In genomic region chr6:136304410-136304809, GRCh38 we compare ENCODE assay signal across 14 cellular contexts. TPM values are rescaled to one million over a fixed set of nuclear protein-coding genes. Genes with fewer than 3 reads are reported as not detected.
DNase-seq lines count a peak whose midpoint lies in the region; ATAC-seq, FAIRE-seq and TF ChIP-seq lines count a peak whose summit lies in the region.
"Had no signal": no experiment of that assay in that cellular context is flagged by ENCODE, and none has a peak within 500 bp of the region (broad histone marks: within the 10 kb centered on the region; RNA-seq: fewer than 3 reads in every experiment).

No MANE protein-coding gene starts in this region.

- no TSS peak for BruUV-seq in HepG2 (replicated peaks; lab: Mats Ljungman, UMichigan)

- H3K9ac ChIP-seq in HepG2 (ENCODE audit: insufficient read depth, low read depth, low read length) = no peak overlapping the region

- 31% methylated on average over 4 of the region's 4 CpGs for WGBS in HepG2 (ENCODE audit: low lambda C conversion rate)
- WGBS in right lobe of liver (ENCODE audit: insufficient coverage, low coverage, low lambda C conversion rate, missing lambda C conversion rate) = 83% methylated on average over 4 of the region's 4 CpGs

- TF ChIP-seq POLR2A in HepG2 (IDR thresholded peaks at IDR 0.05; ENCODE audit: insufficient read depth in 1 of 2, low read depth in 2 of 2, low read length in 2 of 2) (no peak), right lobe of liver (IDR thresholded peaks at IDR 0.05) (no peak)

- H3K9me3 ChIP-seq in HepG2 (ENCODE audit: low read length) (no peaks in the 10 kb centered on the region), right lobe of liver (no peaks in the 10 kb centered on the region)
- H3K9me3 ChIP-seq: HAP-1 had no signal

- POLR2A ChIA-PET in HepG2 (lab: Yijun Ruan, JAX) = interaction anchor here (3.1 kb wide), 1 partner anchor 14 kb away, joined by 10 read pairs; the partner anchor contains the start of gene BCLAF1

- TF ChIP-seq RAD21 in HepG2 (CRISPR knock-in tag; IDR thresholded peaks at IDR 0.05) = no peak

- in situ Hi-C loops in HepG2 (cut with HindIII; ENCODE audit: extremely low pct_ligation_motif_present, low pct_unique_long_range_greater_than_20kb) = loop anchor here (25.0 kb wide), 1 partner anchor 767 kb away; no protein-coding TSS in a partner anchor

- H3K4me3 ChIP-seq in HepG2 (replicated peaks in 1 of 3; ENCODE audit: insufficient read depth in 1 of 3, low read depth in 2 of 3, low read length in 3 of 3) (no peak overlapping the region), right lobe of liver (no peak overlapping the region)
- H3K4me3 ChIP-seq: HAP-1 had no signal

- CTCF ChIA-PET in HepG2 (lab: Yijun Ruan, JAX; ENCODE audit: low intra/inter-chr PET ratio, low total read pairs) = no interaction called here

- no peak for TF ChIP-seq EP300 in HepG2 (IDR thresholded peaks at IDR 0.05; ENCODE audit: low read depth in 2 of 2, low read length in 2 of 2)
- no peak for TF ChIP-seq EP300 in HepG2 (CRISPR knock-in tag; IDR thresholded peaks at IDR 0.05; ENCODE audit: borderline replicate concordance)

- no peaks in the 10 kb centered on the region for H4K20me1 ChIP-seq in HepG2 (ENCODE audit: insufficient read depth, low read length)

- no peaks in the 10 kb centered on the region for H3K79me2 ChIP-seq in HepG2 (ENCODE audit: insufficient read depth, low read length)

- H3K27me3 ChIP-seq in HepG2 (ENCODE audit: control insufficient read depth in 1 of 2, insufficient read depth in 2 of 2, low read length in 2 of 2) = peaks cover 0 to 4% of the 10 kb centered on the region in 2 experiments; a peak in 2 of 5 replicates
- no peaks in the 10 kb centered on the region for H3K27me3 ChIP-seq in right lobe of liver

- intact Hi-C loops in HepG2 (cut with micrococcal nuclease; ENCODE audit: unreplicated experiment) (no loop called here), right lobe of liver (cut with DNase I) (no loop called here)

- ATAC-seq in HepG2 (no peak), right lobe of liver (no peak), esophagus mucosa (peak; percentile 86), HG03342 (IDR thresholded peaks at IDR 0.05; ENCODE audit: unreplicated experiment) (no peak)

- FAIRE-seq in HepG2 (lab: Jason Lieb, UNC) = no peak
- FAIRE-seq in urothelium cell line (lab: Jason Lieb, UNC) = no peak
- FAIRE-seq: H1 had no signal

- no peak for TF ChIP-seq CTCF in HepG2 (CRISPR knock-in tag; IDR thresholded peaks at IDR 0.05)
- TF ChIP-seq CTCF in right lobe of liver (IDR thresholded peaks at IDR 0.05) = no peak

- H3K4me2 ChIP-seq in HepG2 (ENCODE audit: low read depth, low read length) = no peak overlapping the region

- DNase-seq in HepG2 (ENCODE audit: low spot score) (no peak), right lobe of liver (no peak), renal cortical epithelial cell (ENCODE audit: low read depth) (peak; percentile 13), RKO (ENCODE audit: low spot score) (no peak), urothelium cell line (ENCODE audit: low spot score) (no peak)
- DNase-seq: 8988T; C1 segment of cervical spinal cord; Calu3; CD4-positive, alpha-beta T cell; DMS 273 treated with DMSO at 0.1 percent for 48 hours had no signal

- H3K27ac ChIP-seq in HepG2 (ENCODE audit: extremely low read length, insufficient read depth, low read length) (no peak overlapping the region), right lobe of liver (no peak overlapping the region)

- H2AFZ ChIP-seq in HepG2 (ENCODE audit: low read length) = no peak overlapping the region

- no peaks in the 10 kb centered on the region for H3K4me1 ChIP-seq in HepG2 (ENCODE audit: insufficient read depth, low read length)
- no peaks in the 10 kb centered on the region for H3K4me1 ChIP-seq in right lobe of liver
- H3K4me1 ChIP-seq: HAP-1 had no signal

- H3K36me3 ChIP-seq in HepG2 (replicated peaks in 1 of 2; ENCODE audit: control insufficient read depth in 1 of 2, insufficient read depth in 2 of 2, low read length in 2 of 2) (no peaks in the 10 kb centered on the region), right lobe of liver (no peaks in the 10 kb centered on the region)
- H3K36me3 ChIP-seq: HAP-1 had no signal

TF ChIP-seq in HepG2, 621 proteins besides CTCF, POLR2A, EP300 and RAD21:
- TF ChIP-seq NFE2L2 (IDR thresholded peaks at IDR 0.05; ENCODE audit: low read length) (0 out of 2 replicates have a peak, but pooled peaks have one; percentile 6), MAFK (conservative IDR thresholded peaks at IDR 0.05 in 1 of 2, IDR thresholded peaks at IDR 0.05 in 1 of 2; ENCODE audit: low read length in 2 of 2) (peak in 1 of 2 experiments; percentile 19; a peak in 1 of 4 replicates), TIGD3 (CRISPR knock-in tag; IDR thresholded peaks at IDR 0.05; ENCODE audit: borderline replicate concordance) (no peak)

RNA-seq across cellular contexts. Expression of gene BCLAF1, which starts 14.8 kb away (rescaled TPM):
- total RNA-seq in HepG2 (2016; rRNA removed; fragmentation: Illumina TruSeq; extraction: Trizol) (292 and 439 TPM in 2 replicates), right lobe of liver (10 to 100 TPM; 30.5 to 57.2 (median 40.6) TPM), esophagus mucosa (80.9 TPM), renal cortical epithelial cell (83.2 and 135 TPM in 2 replicates)
- 20.2 and 21.8 TPM in 2 replicates for total RNA-seq in HepG2 (2016; cell fraction: cytosol; rRNA removed; fragmentation: Illumina TruSeq; extraction: Trizol; ENCODE audit: low read depth)
- 277 and 462 TPM in 2 replicates for total RNA-seq in HepG2 (2016; cell fraction: insoluble cytoplasmic fraction; rRNA removed; fragmentation: Illumina TruSeq; extraction: Trizol)
- 30.3 and 37.3 TPM in 2 replicates for total RNA-seq in HepG2 (2016; cell fraction: membrane; rRNA removed; fragmentation: Illumina TruSeq; extraction: Trizol)
- 318 and 332 TPM in 2 replicates for total RNA-seq in HepG2 (2016; cell fraction: nucleus; rRNA removed; fragmentation: Illumina TruSeq; extraction: Trizol)
- 40.4 and 55.3 TPM in 2 replicates for polyA plus RNA-seq in HepG2 (2011; rRNA removed)
- polyA plus RNA-seq in HepG2 (2011; cell fraction: cytosol; rRNA removed) = 15.1 and 21.6 TPM in 2 replicates
- 55.9 and 61.4 TPM in 2 replicates for polyA plus RNA-seq in HepG2 (2011; cell fraction: nucleus; rRNA removed)
- polyA plus RNA-seq in HepG2 (2012) = 46.3 and 82.3 TPM in 2 replicates
- 3.5 and 3.6 TPM in 2 replicates for polyA plus RNA-seq in HepG2 (2016; cell fraction: cytosol; fragmentation: Illumina TruSeq; extraction: Trizol; ENCODE audit: low read depth)
- 251 and 266 TPM in 2 replicates for polyA plus RNA-seq in HepG2 (2016; cell fraction: insoluble cytoplasmic fraction; fragmentation: Illumina TruSeq; extraction: Trizol; ENCODE audit: low read depth)
- 7.1 and 11.2 TPM in 2 replicates for polyA plus RNA-seq in HepG2 (2016; cell fraction: membrane; fragmentation: Illumina TruSeq; extraction: Trizol; ENCODE audit: low read depth)
- polyA plus RNA-seq in HepG2 (2016; cell fraction: nucleus; fragmentation: Illumina TruSeq; extraction: Trizol; ENCODE audit: insufficient read depth, low read depth) = 153 and 159 TPM in 2 replicates
- polyA minus RNA-seq in HepG2 (2011; rRNA and poly(A)+ RNA removed; ENCODE audit: low replicate concordance) = 71.2 and 104 TPM in 2 replicates
- polyA minus RNA-seq in HepG2 (2011; cell fraction: cytosol; rRNA and poly(A)+ RNA removed) = 64.1 and 70.1 TPM in 2 replicates
- polyA minus RNA-seq in HepG2 (2011; cell fraction: nucleus; rRNA and poly(A)+ RNA removed) = 566 and 662 TPM in 2 replicates

RNA-seq across cellular contexts. Expression of gene MTFR2, which starts 54.3 kb away (rescaled TPM):
- 10.7 and 12.5 TPM in 2 replicates for total RNA-seq in HepG2 (2016; rRNA removed; fragmentation: Illumina TruSeq; extraction: Trizol)
- total RNA-seq in HepG2 (2016; cell fraction: cytosol; rRNA removed; fragmentation: Illumina TruSeq; extraction: Trizol; ENCODE audit: low read depth) = 4.1 TPM in 2 replicates
- 9.5 and 12.3 TPM in 2 replicates for total RNA-seq in HepG2 (2016; cell fraction: insoluble cytoplasmic fraction; rRNA removed; fragmentation: Illumina TruSeq; extraction: Trizol)
- total RNA-seq in HepG2 (2016; cell fraction: membrane; rRNA removed; fragmentation: Illumina TruSeq; extraction: Trizol) = 6.1 and 7.8 TPM in 2 replicates
- 10.1 and 10.9 TPM in 2 replicates for total RNA-seq in HepG2 (2016; cell fraction: nucleus; rRNA removed; fragmentation: Illumina TruSeq; extraction: Trizol)
- polyA plus RNA-seq in HepG2 (2011; rRNA removed) = 5.1 and 6.7 TPM in 2 replicates
- polyA plus RNA-seq in HepG2 (2011; cell fraction: cytosol; rRNA removed) = 3.7 and 5.7 TPM in 2 replicates
- 2.8 and 5.0 TPM in 2 replicates for polyA plus RNA-seq in HepG2 (2011; cell fraction: nucleus; rRNA removed)
- polyA plus RNA-seq in HepG2 (2012) = 2.0 and 4.5 TPM in 2 replicates
- 2.5 and 2.9 TPM in 2 replicates for polyA plus RNA-seq in HepG2 (2016; cell fraction: cytosol; fragmentation: Illumina TruSeq; extraction: Trizol; ENCODE audit: low read depth)
- 16.6 and 19.4 TPM in 2 replicates for polyA plus RNA-seq in HepG2 (2016; cell fraction: insoluble cytoplasmic fraction; fragmentation: Illumina TruSeq; extraction: Trizol; ENCODE audit: low read depth)
- 3.7 and 4.4 TPM in 2 replicates for polyA plus RNA-seq in HepG2 (2016; cell fraction: membrane; fragmentation: Illumina TruSeq; extraction: Trizol; ENCODE audit: low read depth)
- polyA plus RNA-seq in HepG2 (2016; cell fraction: nucleus; fragmentation: Illumina TruSeq; extraction: Trizol; ENCODE audit: insufficient read depth, low read depth) = 14.9 and 16.4 TPM in 2 replicates
- polyA minus RNA-seq in HepG2 (2011; rRNA and poly(A)+ RNA removed; ENCODE audit: low replicate concordance) = 4.5 and 22.8 TPM in 2 replicates
- 1.5 and 2.5 TPM in 2 replicates for polyA minus RNA-seq in HepG2 (2011; cell fraction: cytosol; rRNA and poly(A)+ RNA removed)
- 8.3 and 13.4 TPM in 2 replicates for polyA minus RNA-seq in HepG2 (2011; cell fraction: nucleus; rRNA and poly(A)+ RNA removed)
- under 1 TPM in 4 of 6 experiments, not detected in 2; 0.12 to 0.68 (median 0.45) TPM for total RNA-seq in right lobe of liver
- total RNA-seq in esophagus mucosa = 4.3 TPM
- total RNA-seq in renal cortical epithelial cell = 1.2 and 2.6 TPM in 2 replicates
